In genomic region chr1:205410581-205411298, GRCh38 we compare ENCODE assay signal across 27 cellular contexts. TPM values are rescaled to one million over a fixed set of nuclear protein-coding genes. Genes with fewer than 3 reads are reported as not detected.
"Had no signal": no experiment of that assay in that cellular context is flagged by ENCODE, and none has a peak within 500 bp of the region (broad histone marks: within the 10 kb centered on the region; RNA-seq: fewer than 3 reads in every experiment).

No MANE protein-coding gene starts in this region.

- H3K4me1 Mint-ChIP-seq: endodermal cell had no signal

- H3K27ac ChIP-seq: coronary artery, heart right ventricle, neutrophil, right atrium auricular region, sigmoid colon, skin epidermis had no signal

- H3K4me3 ChIP-seq: coronary artery, heart right ventricle, right atrium auricular region, sigmoid colon, skin epidermis had no signal

- ATAC-seq: heart right ventricle; left lobe of liver; naive thymus-derived CD4-positive, alpha-beta T cell had no signal

- H3K27me3 ChIP-seq: right atrium auricular region, sigmoid colon had no signal

- H3K9me3 ChIP-seq: heart right ventricle, neutrophil, right atrium auricular region, sigmoid colon had no signal

- H3K27ac Mint-ChIP-seq: endodermal cell; naive thymus-derived CD4-positive, alpha-beta T cell had no signal

- H3K4me3 Mint-ChIP-seq: endodermal cell; naive thymus-derived CD4-positive, alpha-beta T cell had no signal

- H3K36me3 ChIP-seq: heart right ventricle, neutrophil, right atrium auricular region, sigmoid colon had no signal

- DNase-seq: effector CD4-positive, alpha-beta T cell; endodermal cell; erythroblast; heart right ventricle; hypothalamus; kidney glomerular epithelial cell; mammary epithelial cell; naive thymus-derived CD4-positive, alpha-beta T cell; sigmoid colon; stimulated activated CD4-positive, alpha-beta T cell treated with anti-CD3 and anti-CD28 coated beads, Interleukin-2, amount 100 ng/mL, for 24 hours; stimulated activated CD4-positive, alpha-beta T cell treated with anti-CD3 and anti-CD28 coated beads, Interleukin-4, amount 100 ng/mL, for 4 hours; stimulated activated naive CD4-positive, alpha-beta T cell treated with Interleukin-2 at 50 U/mL for 16 hours; trophoblast cell had no signal

- H3K4me1 ChIP-seq: right atrium auricular region, sigmoid colon had no signal

RNA-seq across cellular contexts. Expression of gene LEMD1, which starts 11.1 kb away (rescaled TPM):
- total RNA-seq: endothelial cell of umbilical vein, glomerular endothelial cell, heart right ventricle, left lobe of liver, lower leg skin, mesenteric fat pad, osteoblast, pulmonary artery endothelial cell, right atrium auricular region, sigmoid colon, urinary bladder had no signal

RNA-seq across cellular contexts. Expression of gene BLACAT1, which starts 45.1 kb away (rescaled TPM):
- total RNA-seq: endothelial cell of umbilical vein, glomerular endothelial cell, mesenteric fat pad, mononuclear cell, osteoblast, pulmonary artery endothelial cell, urinary bladder had no signal

RNA-seq across cellular contexts. Expression of gene KLHDC8A, which starts 54.0 kb away (rescaled TPM):
- total RNA-seq: dermis microvascular lymphatic vessel endothelial cell; endothelial cell of umbilical vein; left lobe of liver; mammary epithelial cell; mesenteric fat pad; naive thymus-derived CD4-positive, alpha-beta T cell; osteoblast; pulmonary artery endothelial cell had no signal
